Comparison of ENCODE assay signal across 33 cellular contexts in the genomic region with DNA sequence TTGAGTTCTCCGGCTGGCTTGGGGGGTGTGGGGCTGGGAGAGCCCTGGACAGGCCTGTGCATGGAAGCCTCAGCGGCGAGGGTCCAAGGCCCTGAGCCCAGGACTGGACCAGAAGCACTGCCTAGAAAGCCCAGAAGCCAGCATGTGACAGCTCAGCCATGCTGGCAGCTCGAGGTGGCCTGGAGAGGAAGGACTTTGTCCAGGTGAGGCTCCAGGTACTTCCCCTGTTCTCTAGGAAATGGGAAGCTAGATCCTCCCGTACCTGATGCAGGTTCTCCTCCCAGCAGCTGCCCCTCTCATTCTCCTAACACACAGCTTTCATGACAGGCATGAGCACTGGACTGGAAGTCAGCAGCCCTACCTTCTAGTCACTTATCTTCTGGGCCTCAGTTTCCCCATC. TPM values are rescaled to one million over a fixed set of nuclear protein-coding genes. Genes with fewer than 3 reads are reported as not detected.
"Had no signal": no experiment of that assay in that cellular context is flagged by ENCODE, and none has a peak within 500 bp of the region (broad histone marks: within the 10 kb centered on the region; RNA-seq: fewer than 3 reads in every experiment).

No MANE protein-coding gene starts in this region.

- H3K4me3 ChIP-seq: heart right ventricle, hepatocyte, lower lobe of right lung, neural progenitor cell, ovary, sigmoid colon, smooth muscle cell, stomach, testis, thyroid gland, upper lobe of right lung had no signal

- FAIRE-seq: urothelium cell line had no signal

- H3K4me1 Mint-ChIP-seq: naive B cell; natural killer cell; stimulated activated memory B cell treated with anti-CD40 and anti-IgM and Interleukin-4, amounts not matched to agents 10 μg/mL and 1 μg/mL and 100 μg/mL, for 72 hours had no signal

- H3K27ac Mint-ChIP-seq: natural killer cell; nephron progenitor cell; neural progenitor cell; progenitor cell of endocrine pancreas; stimulated activated memory B cell treated with anti-CD40 and anti-IgM and Interleukin-4, amounts not matched to agents 10 μg/mL and 1 μg/mL and 100 μg/mL, for 72 hours had no signal

- H3K27ac ChIP-seq: heart right ventricle, hepatocyte, lower lobe of right lung, neural progenitor cell, neutrophil, ovary, sigmoid colon, stomach, testis, thyroid gland, upper lobe of right lung had no signal

- H3K9me3 Mint-ChIP-seq: naive B cell; natural killer cell; nephron progenitor cell; neural progenitor cell; stimulated activated memory B cell treated with anti-CD40 and anti-IgM and Interleukin-4, amounts not matched to agents 10 μg/mL and 1 μg/mL and 100 μg/mL, for 72 hours had no signal

- H3K9me3 ChIP-seq: heart right ventricle, lower lobe of right lung, neutrophil, ovary, sigmoid colon, stomach, testis, thyroid gland, upper lobe of right lung had no signal

- H3K27me3 ChIP-seq: hepatocyte, neural progenitor cell, ovary, testis, thyroid gland had no signal

- H3K4me1 ChIP-seq: heart right ventricle, lower lobe of right lung, neural progenitor cell, sigmoid colon, stomach, testis, thyroid gland, upper lobe of right lung had no signal

- DNase-seq: heart right ventricle; islet precursor cell; lower lobe of right lung; mammary epithelial cell; mesenchymal stem cell; naive B cell; natural killer cell; nephron progenitor cell; occipital lobe; ovary; retina; right cardiac atrium; sigmoid colon; stimulated activated CD4-positive, alpha-beta T cell treated with anti-CD3 and anti-CD28 coated beads, Interleukin-1b, Interleukin-23, amount 100 ng/mL, for 48 hours; stimulated activated CD4-positive, alpha-beta T cell treated with anti-CD3 and anti-CD28 coated beads, Interleukin-2, amount 100 ng/mL, for 48 hours; stimulated activated CD4-positive, alpha-beta T cell treated with anti-CD3 and anti-CD28 coated beads, Interleukin-4, amount 100 ng/mL, for 4 hours; stimulated activated CD8-positive, alpha-beta memory T cell treated with anti-CD3 and anti-CD28 coated beads, Interleukin-4, amount 100 ng/mL, for 48 hours; stimulated activated naive CD8-positive, alpha-beta T cell treated with anti-CD3 and anti-CD28 coated beads, Interleukin-15, Interleukin-2, amounts not matched to agents 100 U/mL and 50 U/mL, for 24 hours; stomach; testis; thyroid gland; trophoblast cell; upper lobe of right lung had no signal

- ATAC-seq: heart right ventricle; left lobe of liver; lower lobe of right lung; natural killer cell; right cardiac atrium; stimulated activated memory B cell treated with anti-CD40 and anti-IgM and Interleukin-4, amounts not matched to agents 10 μg/mL and 1 μg/mL and 100 μg/mL, for 72 hours; stimulated activated naive CD8-positive, alpha-beta T cell treated with anti-CD3 and anti-CD28 coated beads, Interleukin-15, Interleukin-2, amounts not matched to agents 100 U/mL and 50 U/mL, for 24 hours; upper lobe of right lung had no signal

- H3K4me3 Mint-ChIP-seq: naive B cell; natural killer cell; nephron progenitor cell; neural progenitor cell; stimulated activated memory B cell treated with anti-CD40 and anti-IgM and Interleukin-4, amounts not matched to agents 10 μg/mL and 1 μg/mL and 100 μg/mL, for 72 hours had no signal

- H3K36me3 Mint-ChIP-seq: naive B cell; natural killer cell; neural progenitor cell; stimulated activated memory B cell treated with anti-CD40 and anti-IgM and Interleukin-4, amounts not matched to agents 10 μg/mL and 1 μg/mL and 100 μg/mL, for 72 hours had no signal

- H3K36me3 ChIP-seq: heart right ventricle, lower lobe of right lung, neural progenitor cell, neutrophil, ovary, sigmoid colon, stomach, thyroid gland, upper lobe of right lung had no signal

RNA-seq across cellular contexts. Expression of gene PADI3, which starts 6.4 kb away (rescaled TPM):
- total RNA-seq: heart right ventricle, hepatocyte, left lobe of liver, liver, lower lobe of right lung, natural killer cell, occipital lobe, ovary, progenitor cell of endocrine pancreas, right cardiac atrium, sigmoid colon, smooth muscle cell, stomach, thyroid gland, upper lobe of right lung had no signal
- polyA plus RNA-seq: heart right ventricle, hepatocyte, liver, ovary, right cardiac atrium, smooth muscle cell had no signal

RNA-seq across cellular contexts. Expression of gene PADI1, which starts 50.4 kb away (rescaled TPM):
- total RNA-seq: heart right ventricle, hepatocyte, left lobe of liver, lower lobe of right lung, natural killer cell, occipital lobe, progenitor cell of endocrine pancreas, right cardiac atrium, sigmoid colon, thyroid gland, upper lobe of right lung had no signal
- polyA plus RNA-seq: hepatocyte, liver, ovary, right cardiac atrium, smooth muscle cell had no signal

RNA-seq across cellular contexts. Expression of gene PADI4, which starts 52.7 kb away (rescaled TPM):
- total RNA-seq: hepatocyte, kidney epithelial cell, occipital lobe, progenitor cell of endocrine pancreas, sigmoid colon, smooth muscle cell had no signal
- polyA plus RNA-seq: hepatocyte, smooth muscle cell had no signal
